1 cellular context compared by ENCODE assay signal in the genomic region with DNA sequence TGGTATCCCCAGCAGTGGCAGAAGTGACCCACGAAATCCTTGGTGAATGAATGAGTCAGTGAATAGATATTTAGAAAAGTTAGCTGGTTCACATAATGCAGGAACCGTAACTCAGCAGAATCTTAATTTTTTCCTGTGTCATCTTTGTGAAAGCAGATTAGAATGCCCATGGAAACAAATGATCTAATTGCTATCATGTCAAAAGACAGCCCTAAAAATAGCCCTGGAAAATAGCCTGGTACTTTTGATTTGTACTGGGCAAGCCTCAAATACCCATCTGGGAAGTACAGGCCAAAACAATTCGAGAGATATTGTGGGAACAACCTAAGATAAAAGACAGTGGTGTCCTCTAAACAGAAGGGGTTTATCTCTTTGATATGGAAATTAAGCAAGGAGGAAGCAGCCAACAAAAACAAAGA.
TF ChIP-seq lines count a peak whose summit lies in the region.

No MANE protein-coding gene starts in this region.

TF ChIP-seq in HepG2, 621 proteins besides CTCF, POLR2A, EP300 and RAD21:
- TF ChIP-seq HNF4A (CRISPR knock-in tag; IDR thresholded peaks at IDR 0.05) = no peak
- TF ChIP-seq GATA4 (IDR thresholded peaks at IDR 0.05; ENCODE audit: borderline replicate concordance, low read depth) = no peak
- no peak for TF ChIP-seq ASH2L (IDR thresholded peaks at IDR 0.05; ENCODE audit: insufficient read length, low read depth, low read length)
- TF ChIP-seq, protein P1, sequence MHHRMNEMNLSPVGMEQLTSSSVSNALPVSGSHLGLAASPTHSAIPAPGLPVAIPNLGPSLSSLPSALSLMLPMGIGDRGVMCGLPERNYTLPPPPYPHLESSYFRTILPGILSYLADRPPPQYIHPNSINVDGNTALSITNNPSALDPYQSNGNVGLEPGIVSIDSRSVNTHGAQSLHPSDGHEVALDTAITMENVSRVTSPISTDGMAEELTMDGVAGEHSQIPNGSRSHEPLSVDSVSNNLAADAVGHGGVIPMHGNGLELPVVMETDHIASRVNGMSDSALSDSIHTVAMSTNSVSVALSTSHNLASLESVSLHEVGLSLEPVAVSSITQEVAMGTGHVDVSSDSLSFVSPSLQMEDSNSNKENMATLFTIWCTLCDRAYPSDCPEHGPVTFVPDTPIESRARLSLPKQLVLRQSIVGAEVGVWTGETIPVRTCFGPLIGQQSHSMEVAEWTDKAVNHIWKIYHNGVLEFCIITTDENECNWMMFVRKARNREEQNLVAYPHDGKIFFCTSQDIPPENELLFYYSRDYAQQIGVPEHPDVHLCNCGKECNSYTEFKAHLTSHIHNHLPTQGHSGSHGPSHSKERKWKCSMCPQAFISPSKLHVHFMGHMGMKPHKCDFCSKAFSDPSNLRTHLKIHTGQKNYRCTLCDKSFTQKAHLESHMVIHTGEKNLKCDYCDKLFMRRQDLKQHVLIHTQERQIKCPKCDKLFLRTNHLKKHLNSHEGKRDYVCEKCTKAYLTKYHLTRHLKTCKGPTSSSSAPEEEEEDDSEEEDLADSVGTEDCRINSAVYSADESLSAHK (CRISPR knock-in tag; IDR thresholded peaks at IDR 0.05; ENCODE audit: borderline replicate concordance) = no peak
- TF ChIP-seq ZNF33A (CRISPR knock-in tag; IDR thresholded peaks at IDR 0.05; ENCODE audit: borderline replicate concordance) = no peak
- no peak for TF ChIP-seq ZNF333 (CRISPR knock-in tag; IDR thresholded peaks at IDR 0.05; ENCODE audit: borderline replicate concordance)
- TF ChIP-seq ZNF451 (CRISPR knock-in tag; IDR thresholded peaks at IDR 0.05) = no peak
- TF ChIP-seq HOXA3 (CRISPR knock-in tag; IDR thresholded peaks at IDR 0.05) = no peak
- TF ChIP-seq, protein P2, sequence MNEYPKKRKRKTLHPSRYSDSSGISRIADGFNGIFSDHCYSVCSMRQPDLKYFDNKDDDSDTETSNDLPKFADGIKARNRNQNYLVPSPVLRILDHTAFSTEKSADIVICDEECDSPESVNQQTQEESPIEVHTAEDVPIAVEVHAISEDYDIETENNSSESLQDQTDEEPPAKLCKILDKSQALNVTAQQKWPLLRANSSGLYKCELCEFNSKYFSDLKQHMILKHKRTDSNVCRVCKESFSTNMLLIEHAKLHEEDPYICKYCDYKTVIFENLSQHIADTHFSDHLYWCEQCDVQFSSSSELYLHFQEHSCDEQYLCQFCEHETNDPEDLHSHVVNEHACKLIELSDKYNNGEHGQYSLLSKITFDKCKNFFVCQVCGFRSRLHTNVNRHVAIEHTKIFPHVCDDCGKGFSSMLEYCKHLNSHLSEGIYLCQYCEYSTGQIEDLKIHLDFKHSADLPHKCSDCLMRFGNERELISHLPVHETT (CRISPR knock-in tag; conservative IDR thresholded peaks at IDR 0.05) = no peak
- no peak for TF ChIP-seq JARID2 (CRISPR knock-in tag; IDR thresholded peaks at IDR 0.05; ENCODE audit: insufficient replicate concordance)
- no peak for TF ChIP-seq ZNF878 (CRISPR knock-in tag; IDR thresholded peaks at IDR 0.05)
- TF ChIP-seq FOXK2 (IDR thresholded peaks at IDR 0.05) = no peak
- TF ChIP-seq ZNF138 (CRISPR knock-in tag; IDR thresholded peaks at IDR 0.05; ENCODE audit: low read depth) = no peak
- no peak for TF ChIP-seq ZEB1 (IDR thresholded peaks at IDR 0.05; ENCODE audit: insufficient replicate concordance, low read depth)
- no peak for TF ChIP-seq KDM6A (CRISPR knock-in tag; IDR thresholded peaks at IDR 0.05; ENCODE audit: low read depth)
- TF ChIP-seq BRD4 (CRISPR knock-in tag; IDR thresholded peaks at IDR 0.05) = no peak
- TF ChIP-seq SMAD9 (CRISPR knock-in tag; IDR thresholded peaks at IDR 0.05) = no peak
- no peak for TF ChIP-seq ZNF143 (CRISPR knock-in tag; IDR thresholded peaks at IDR 0.05)
- TF ChIP-seq DNMT1 (CRISPR knock-in tag; IDR thresholded peaks at IDR 0.05) = no peak
